8 cellular contexts compared by ENCODE assay signal in genomic region chr9:111399772-111400563, GRCh38.
DNase-seq lines count a peak whose midpoint lies in the region; ATAC-seq, FAIRE-seq and TF ChIP-seq lines count a peak whose summit lies in the region.

No MANE protein-coding gene starts in this region.

- FAIRE-seq in RCC 7860 (lab: Jason Lieb, UNC): no peak

- H3K27ac ChIP-seq in foreskin keratinocyte: no peak overlapping the region

- no peaks in the 10 kb centered on the region for H3K4me1 ChIP-seq in foreskin keratinocyte

- peak; percentile 52 for TF ChIP-seq CTCF in AG09319 (IDR thresholded peaks at IDR 0.05; ENCODE audit: low read depth, low read length)
- peak; percentile 80 for TF ChIP-seq CTCF in foreskin keratinocyte (conservative IDR thresholded peaks at IDR 0.05)

- no peaks in the 10 kb centered on the region for H3K27me3 ChIP-seq in foreskin keratinocyte

- DNase-seq in AG09319 (ENCODE audit: extremely low read depth, low read depth): no peak
- DNase-seq in RCC 7860 (ENCODE audit: low spot score): peak; percentile 24
- peak; percentile 39 to 76 for DNase-seq in foreskin keratinocyte
- DNase-seq in activated CD4-positive, alpha-beta T cell treated with anti-CD3 and anti-CD28 coated beads, Interleukin-2, amount 50 U/mL, for 4 hours: no peak
- DNase-seq in MV-4-11 (lab: John Stamatoyannopoulos, UW): no peak
- DNase-seq in activated CD4-positive, alpha-beta T cell treated with anti-CD3 and anti-CD28 coated beads for 1 hour: no peak

- ATAC-seq in GM21447 (IDR thresholded peaks at IDR 0.05; ENCODE audit: unreplicated experiment) (peak; percentile 65), foreskin keratinocyte (peak; percentile 89), GM18873 (IDR thresholded peaks at IDR 0.05; ENCODE audit: low FRiP score, unreplicated experiment) (no peak)

Comparison
In these comparisons a context has a peak if more than half of its experiments do, and no peak if none do; other contexts are left out.
1. DNase-seq: peak in RCC 7860 (single experiment) and foreskin keratinocyte (2 of 2); none in AG09319 (single experiment), activated CD4-positive, alpha-beta T cell treated with anti-CD3 and anti-CD28 coated beads, Interleukin-2, amount 50 U/mL, for 4 hours (0 of 2), MV-4-11 (single experiment) and activated CD4-positive, alpha-beta T cell treated with anti-CD3 and anti-CD28 coated beads for 1 hour (single experiment).